8 cellular contexts compared by ENCODE assay signal in genomic region chr4:81405900-81406401, GRCh38.
DNase-seq lines count a peak whose midpoint lies in the region; ATAC-seq and TF ChIP-seq lines count a peak whose summit lies in the region.

No MANE protein-coding gene starts in this region.

- no peak overlapping the region for H3K27ac ChIP-seq in ovary

- no peak overlapping the region for H3K4me3 ChIP-seq in fibroblast of pulmonary artery (replicated peaks; ENCODE audit: low read depth, low read length)
- H3K4me3 ChIP-seq in ovary = no peak overlapping the region

- H3K27me3 ChIP-seq in ovary = no peaks in the 10 kb centered on the region

- no peaks in the 10 kb centered on the region for H3K9me3 ChIP-seq in ovary

- H3K36me3 ChIP-seq in ovary = no peaks in the 10 kb centered on the region

- intact Hi-C loops in ovary (cut with DNase I) = loop anchor here in 1 of 4 donors (10.0 kb wide), 1 partner anchor 859 kb away; no protein-coding TSS in a partner anchor
- intact Hi-C loops in posterior vena cava (cut with DNase I) = loop anchor here in 1 of 2 donors (10.0 kb wide), 1 partner anchor 859 kb away; no protein-coding TSS in a partner anchor

- DNase-seq in EL (peak; percentile 64), NCI-H2227 treated with DMSO at 0.1 percent for 48 hours (lab: John Stamatoyannopoulos, UW) (peak; percentile 88), fibroblast of pulmonary artery (ENCODE audit: low read depth) (peak; percentile 86), ovary (peak in 1 of 5 donors; percentile 41), posterior vena cava (ENCODE audit: low spot score) (no peak)

- TF ChIP-seq CTCF in fibroblast of pulmonary artery (IDR thresholded peaks at IDR 0.05; ENCODE audit: low read length, missing control alignments) = peak; percentile 68
- TF ChIP-seq CTCF in ovary (IDR thresholded peaks at IDR 0.05) = peak; percentile 62 to 90 (median 80)

- ATAC-seq in GM19463 (IDR thresholded peaks at IDR 0.05; ENCODE audit: unreplicated experiment) = peak; percentile 79
- ATAC-seq in HG03460 (IDR thresholded peaks at IDR 0.05; ENCODE audit: unreplicated experiment) = peak; percentile 84
- peak; percentile 59 to 66 for ATAC-seq in activated CD4-positive, CD25-positive, alpha-beta regulatory T cell treated with anti-CD3 and anti-CD28 coated beads, Interleukin-2, amount 50 U/mL, for 24 hours

- whole genome bisulfite sequencing in ovary, 3 donors = 1 to 2% (median 1%) methylated on average over 4 of the region's 4 CpGs

- TF ChIP-seq POLR2A in ovary (IDR thresholded peaks at IDR 0.05) = no peak

- no peaks in the 10 kb centered on the region for H3K4me1 ChIP-seq in ovary (ENCODE audit: insufficient read depth)

- TF ChIP-seq EP300 in ovary (IDR thresholded peaks at IDR 0.05) = no peak
